ENCODE assay signal across 8 cellular contexts in genomic region chr5:81838307-81838906, GRCh38.
DNase-seq lines count a peak whose midpoint lies in the region; ATAC-seq and TF ChIP-seq lines count a peak whose summit lies in the region.

No MANE protein-coding gene starts in this region.

- no peaks in the 10 kb centered on the region for H3K36me3 ChIP-seq in OCI-LY7 (ENCODE audit: insufficient read depth, low read length)

- ATAC-seq in natural killer cell (peak; percentile 72 to 81 (median 76)), HG02588 (IDR thresholded peaks at IDR 0.05; ENCODE audit: unreplicated experiment) (peak; percentile 74), HG03457 (IDR thresholded peaks at IDR 0.05; ENCODE audit: unreplicated experiment) (no peak)
- no peak for ATAC-seq in natural killer cell treated with Interleukin-12 subunit alpha and Interleukin-12 subunit beta and Interleukin-15 and Interleukin-18, amount 100 ng/mL, for 72 hours
- peak; percentile 73 to 82 for ATAC-seq in naive thymus-derived CD8-positive, alpha-beta T cell

- DNase-seq in natural killer cell (no peak), OCI-LY7 (ENCODE audit: low spot score) (peak; percentile 68), dermis blood vessel endothelial cell (peak; percentile 56)
- DNase-seq in natural killer cell treated with Interleukin-12 subunit alpha and Interleukin-12 subunit beta and Interleukin-15 and Interleukin-18, amount 100 ng/mL, for 72 hours (ENCODE audit: low spot score) = no peak
- peak in 6 of 10 donors; percentile 9 to 70 (median 34) for DNase-seq in naive thymus-derived CD8-positive, alpha-beta T cell
- DNase-seq in stimulated activated CD8-positive, alpha-beta memory T cell treated with anti-CD3 and anti-CD28 coated beads, Interleukin-4, amount 100 ng/mL, for 48 hours = no peak

- H3K4me2 ChIP-seq in OCI-LY7 (ENCODE audit: low read length) = no peak overlapping the region

- H3K27me3 Mint-ChIP-seq in natural killer cell (ENCODE audit: low read depth in 2 of 2) = peaks cover 3 to 8% of the 10 kb centered on the region in 2 donors
- H3K27me3 Mint-ChIP-seq in natural killer cell treated with Interleukin-12 subunit alpha and Interleukin-12 subunit beta and Interleukin-15 and Interleukin-18, amount 100 ng/mL, for 72 hours = peaks cover 7 to 9% of the 10 kb centered on the region in 2 donors
- H3K27me3 Mint-ChIP-seq in naive thymus-derived CD8-positive, alpha-beta T cell = no peaks in the 10 kb centered on the region

- H3K9me3 Mint-ChIP-seq in natural killer cell = no peaks in the 10 kb centered on the region
- no peaks in the 10 kb centered on the region for H3K9me3 Mint-ChIP-seq in natural killer cell treated with Interleukin-12 subunit alpha and Interleukin-12 subunit beta and Interleukin-15 and Interleukin-18, amount 100 ng/mL, for 72 hours
- H3K9me3 Mint-ChIP-seq in naive thymus-derived CD8-positive, alpha-beta T cell = no peaks in the 10 kb centered on the region

- no peak overlapping the region for H3K27ac Mint-ChIP-seq in natural killer cell
- no peak overlapping the region for H3K27ac Mint-ChIP-seq in natural killer cell treated with Interleukin-12 subunit alpha and Interleukin-12 subunit beta and Interleukin-15 and Interleukin-18, amount 100 ng/mL, for 72 hours
- peak overlapping the region in 3 of 10 donors; percentile 46 to 77 (median 49) for H3K27ac Mint-ChIP-seq in naive thymus-derived CD8-positive, alpha-beta T cell

- H3K4me1 Mint-ChIP-seq in natural killer cell = no peaks in the 10 kb centered on the region
- peaks cover 0 to 3% of the 10 kb centered on the region in 2 donors for H3K4me1 Mint-ChIP-seq in natural killer cell treated with Interleukin-12 subunit alpha and Interleukin-12 subunit beta and Interleukin-15 and Interleukin-18, amount 100 ng/mL, for 72 hours (ENCODE audit: low read depth in 2 of 2)
- H3K4me1 Mint-ChIP-seq in naive thymus-derived CD8-positive, alpha-beta T cell = peaks cover 5 to 10% (median 7%) of the 10 kb centered on the region in 4 donors

- no peaks in the 10 kb centered on the region for H3K79me2 ChIP-seq in OCI-LY7 (ENCODE audit: insufficient read depth, low read depth, low read length)

- H3K9me3 ChIP-seq in OCI-LY7 (ENCODE audit: low read length) = no peaks in the 10 kb centered on the region

- no peak overlapping the region for H3K27ac ChIP-seq in OCI-LY7 (ENCODE audit: low read depth, low read length, poor library complexity, severe bottlenecking)

- intact Hi-C loops in natural killer cell (cut with micrococcal nuclease) = loop anchor here (1.0 kb wide), 2 partner anchors 324 to 331 kb away; no protein-coding TSS in a partner anchor
- intact Hi-C loops in OCI-LY7 (cut with micrococcal nuclease; ENCODE audit: unreplicated experiment) = loop anchor here (5.0 kb wide), 2 partner anchors 331 to 411 kb away; no protein-coding TSS in a partner anchor

- H3K4me1 ChIP-seq in OCI-LY7 (ENCODE audit: insufficient read depth, low read length, poor library complexity, severe bottlenecking) = peaks cover 5% of the 10 kb centered on the region

- TF ChIP-seq CTCF in natural killer cell (IDR thresholded peaks at IDR 0.05) = peak; percentile 46
- TF ChIP-seq CTCF in OCI-LY7 (conservative IDR thresholded peaks at IDR 0.05; ENCODE audit: low read length) = peak; percentile 81

- H4K20me1 ChIP-seq in OCI-LY7 (ENCODE audit: insufficient read depth, low read length) = no peaks in the 10 kb centered on the region

- CTCF ChIA-PET in OCI-LY7 (lab: Charles Lee; ENCODE audit: unreplicated experiment) = no interaction called here

- POLR2A ChIA-PET in OCI-LY7 (lab: Charles Lee) = interaction anchor here (0.7 to 3.1 kb wide), 6 partner anchors 10 to 326 kb away, joined by 3 to 26 read pairs (median 5); no protein-coding TSS in a partner anchor
- POLR2A ChIA-PET in naive thymus-derived CD8-positive, alpha-beta T cell (lab: Charles Lee) = interaction anchor here (1.3 to 2.9 kb wide), 2 partner anchors 13 to 412 kb away, joined by 5 to 13 read pairs; no protein-coding TSS in a partner anchor

- peak overlapping the region; percentile 20; the same call in 1 of the 2 replicates for H2AFZ ChIP-seq in OCI-LY7 (ENCODE audit: low read length)

- H3K4me3 ChIP-seq in OCI-LY7 (ENCODE audit: low read depth, low read length, poor library complexity, severe bottlenecking) = no peak overlapping the region

- H3K9me2 ChIP-seq in OCI-LY7 (ENCODE audit: insufficient read depth, low read length) = no peaks in the 10 kb centered on the region

- BruUV-seq in OCI-LY7 (replicated peaks; lab: Mats Ljungman, UMichigan) = no TSS peak

- H3K36me3 Mint-ChIP-seq in natural killer cell = no peaks in the 10 kb centered on the region
- H3K36me3 Mint-ChIP-seq in natural killer cell treated with Interleukin-12 subunit alpha and Interleukin-12 subunit beta and Interleukin-15 and Interleukin-18, amount 100 ng/mL, for 72 hours = no peaks in the 10 kb centered on the region
- H3K36me3 Mint-ChIP-seq in naive thymus-derived CD8-positive, alpha-beta T cell = peaks cover 0 to 2% (median 0%) of the 10 kb centered on the region in 3 donors

- H3K4me3 Mint-ChIP-seq in natural killer cell = no peak overlapping the region
- no peak overlapping the region for H3K4me3 Mint-ChIP-seq in natural killer cell treated with Interleukin-12 subunit alpha and Interleukin-12 subunit beta and Interleukin-15 and Interleukin-18, amount 100 ng/mL, for 72 hours
- no peak overlapping the region for H3K4me3 Mint-ChIP-seq in naive thymus-derived CD8-positive, alpha-beta T cell

Comparison
In these comparisons a context has a peak if more than half of its experiments do, and no peak if none do; other contexts are left out.
1. ATAC-seq: peak in natural killer cell (3 of 3), HG02588 (single experiment) and naive thymus-derived CD8-positive, alpha-beta T cell (2 of 2); none in natural killer cell treated with Interleukin-12 subunit alpha and Interleukin-12 subunit beta and Interleukin-15 and Interleukin-18, amount 100 ng/mL, for 72 hours (0 of 2) and HG03457 (single experiment).
2. DNase-seq: peak in OCI-LY7 (single experiment), dermis blood vessel endothelial cell (single experiment) and naive thymus-derived CD8-positive, alpha-beta T cell (6 of 10); none in natural killer cell (single experiment), natural killer cell treated with Interleukin-12 subunit alpha and Interleukin-12 subunit beta and Interleukin-15 and Interleukin-18, amount 100 ng/mL, for 72 hours (single experiment) and stimulated activated CD8-positive, alpha-beta memory T cell treated with anti-CD3 and anti-CD28 coated beads, Interleukin-4, amount 100 ng/mL, for 48 hours (single experiment).